ENCODE assay signal across 28 cellular contexts in the genomic region with DNA sequence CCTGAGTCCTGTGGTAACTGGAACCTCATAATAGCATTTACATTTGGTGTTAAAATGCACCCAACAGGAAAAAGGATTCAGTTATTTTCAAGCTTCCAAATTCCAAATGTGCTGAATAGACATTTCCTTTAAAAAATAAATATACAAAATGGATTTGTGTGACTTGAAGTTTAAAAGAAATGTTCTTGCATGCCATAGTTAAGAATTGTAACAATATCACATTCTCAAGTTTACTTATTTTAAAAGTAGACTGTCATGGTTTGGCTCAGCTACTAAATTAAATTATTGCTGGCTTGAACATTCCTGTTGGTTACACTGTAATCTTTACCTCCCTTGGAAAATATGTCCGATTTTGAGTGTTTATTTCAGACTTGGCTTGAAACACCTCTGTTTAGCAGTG. TPM values are rescaled to one million over a fixed set of nuclear protein-coding genes. Genes with fewer than 3 reads are reported as not detected.
"Had no signal": no experiment of that assay in that cellular context is flagged by ENCODE, and none has a peak within 500 bp of the region (broad histone marks: within the 10 kb centered on the region; RNA-seq: fewer than 3 reads in every experiment).

No MANE protein-coding gene starts in this region.

- H3K9me3 ChIP-seq: adrenal gland, esophagus muscularis mucosa, gastrocnemius medialis, left lung, lower lobe of right lung, thoracic aorta, vagina had no signal

- H3K27me3 ChIP-seq: adrenal gland, esophagus muscularis mucosa, gastrocnemius medialis, heart right ventricle, left lung, vagina had no signal

- H3K4me3 ChIP-seq: adrenal gland, esophagus muscularis mucosa, gastrocnemius medialis, heart right ventricle, left lung, lower lobe of right lung, thoracic aorta, vagina had no signal

- H3K4me1 Mint-ChIP-seq: natural killer cell had no signal

- H3K4me3 Mint-ChIP-seq: activated naive CD8-positive, alpha-beta T cell; natural killer cell; type B pancreatic cell had no signal

- H3K27me3 Mint-ChIP-seq: type B pancreatic cell had no signal

- H3K9me3 Mint-ChIP-seq: type B pancreatic cell had no signal

- H3K27ac Mint-ChIP-seq: activated naive CD8-positive, alpha-beta T cell; natural killer cell; type B pancreatic cell had no signal

- H3K36me3 Mint-ChIP-seq: activated naive CD8-positive, alpha-beta T cell; natural killer cell had no signal

- H3K27ac ChIP-seq: adrenal gland, esophagus muscularis mucosa, heart right ventricle, left lung, lower lobe of right lung, thoracic aorta, vagina, WERI-Rb-1 had no signal

- ATAC-seq: activated CD4-positive, CD25-positive, alpha-beta regulatory T cell treated with anti-CD3 and anti-CD28 coated beads, Interleukin-2, amount 50 U/mL, for 24 hours; gastrocnemius medialis; heart right ventricle; left lung; lower lobe of right lung; natural killer cell; right cardiac atrium; stimulated activated naive CD8-positive, alpha-beta T cell treated with anti-CD3 and anti-CD28 coated beads, Interleukin-15, Interleukin-2, amounts not matched to agents 100 U/mL and 50 U/mL, for 24 hours had no signal

- DNase-seq: activated CD4-positive, alpha-beta T cell treated with anti-CD3 and anti-CD28 coated beads for 48 hours; activated CD4-positive, alpha-beta T cell treated with anti-CD3 and anti-CD28 coated beads, Interleukin-2, amount 50 U/mL, for 48 hours; activated CD8-positive, alpha-beta memory T cell treated with anti-CD3 and anti-CD28 coated beads for 24 hours; activated effector memory CD4-positive, alpha-beta T cell treated with Interleukin-2 at 50 U/mL for 16 hours; activated naive CD4-positive, alpha-beta T cell treated with Interleukin-2 at 50 U/mL for 16 hours; adrenal gland; aorta; caudate nucleus; dermis blood vessel endothelial cell; effector CD4-positive, alpha-beta T cell; gastrocnemius medialis; heart right ventricle; left lung; lower lobe of right lung; mesendoderm; natural killer cell; posterior cingulate gyrus; right cardiac atrium; stimulated activated CD4-positive, alpha-beta T cell treated with anti-CD3 and anti-CD28 coated beads, Interleukin-2, amount 100 ng/mL, for 48 hours; stimulated activated naive CD8-positive, alpha-beta T cell treated with anti-CD3 and anti-CD28 coated beads, Interleukin-15, Interleukin-2, amounts not matched to agents 100 U/mL and 50 U/mL, for 24 hours; WERI-Rb-1 had no signal

- H3K36me3 ChIP-seq: adrenal gland, esophagus muscularis mucosa, gastrocnemius medialis, heart right ventricle, left lung, lower lobe of right lung, thoracic aorta, vagina, WERI-Rb-1 had no signal

- H3K4me1 ChIP-seq: adrenal gland, lower lobe of right lung, vagina had no signal

RNA-seq across cellular contexts. Expression of gene BICC1, which starts 31.5 kb away (rescaled TPM):
- total RNA-seq: T-helper 1 cell treated with Interleukin-12 subunit alpha and Interleukin-12 subunit beta and Interleukin-4 antibody, amounts not matched to agents 30 ng/mL and 1 ng/mL, for 36 hours had no signal
